In genomic region chr5:75824323-75824722, GRCh38 we compare ENCODE assay signal across 20 cellular contexts.
"Had no signal": no experiment of that assay in that cellular context is flagged by ENCODE, and none has a peak within 500 bp of the region (broad histone marks: within the 10 kb centered on the region; RNA-seq: fewer than 3 reads in every experiment).

No MANE protein-coding gene starts in this region.

- H3K27me3 ChIP-seq: testis, upper lobe of left lung had no signal

- H3K4me1 ChIP-seq: left ventricle myocardium inferior, testis, upper lobe of left lung had no signal

- H3K4me1 Mint-ChIP-seq: nephron progenitor cell had no signal

- H3K9me3 ChIP-seq: testis, upper lobe of left lung had no signal

- H3K4me3 Mint-ChIP-seq: activated naive CD8-positive, alpha-beta T cell; activated T-cell treated with anti-CD3 and anti-CD28 coated beads, Interleukin-2, amount 50 U/mL, for 72 hours; nephron progenitor cell had no signal

- H3K9me3 Mint-ChIP-seq: nephron progenitor cell had no signal

- H3K27ac ChIP-seq: left ventricle myocardium inferior, testis, upper lobe of left lung had no signal

- H3K4me3 ChIP-seq: left ventricle myocardium inferior, smooth muscle cell, testis, upper lobe of left lung had no signal

- H3K27ac Mint-ChIP-seq: activated naive CD8-positive, alpha-beta T cell; activated T-cell treated with anti-CD3 and anti-CD28 coated beads, Interleukin-2, amount 50 U/mL, for 72 hours; nephron progenitor cell had no signal

- H3K36me3 Mint-ChIP-seq: activated naive CD8-positive, alpha-beta T cell had no signal

- ATAC-seq: activated CD4-positive, CD25-positive, alpha-beta regulatory T cell treated with anti-CD3 and anti-CD28 coated beads, Interleukin-2, amount 50 U/mL, for 24 hours; activated T-cell treated with anti-CD3 and anti-CD28 coated beads, Interleukin-2, amount 50 U/mL, for 72 hours; sciatic nerve had no signal

- H3K4me2 ChIP-seq: smooth muscle cell had no signal

- FAIRE-seq: frontal cortex, kidney had no signal

- DNase-seq: activated CD4-positive, alpha-beta T cell treated with anti-CD3 and anti-CD28 coated beads, Interleukin-2, amount 50 U/mL, for 1 hour; activated CD8-positive, alpha-beta memory T cell treated with anti-CD3 and anti-CD28 coated beads, Interleukin-2, amount 50 U/mL, for 48 hours; activated gamma-delta T cell; activated T-cell treated with anti-CD3 and anti-CD28 coated beads, Interleukin-2, amount 50 U/mL, for 72 hours; cerebellar nuclear complex; cortex of kidney; head of caudate nucleus; kidney; left ventricle myocardium inferior; mammary epithelial cell; nephron progenitor cell; nucleus accumbens; stimulated activated CD4-positive, alpha-beta T cell treated with anti-CD3 and anti-CD28 coated beads, Interleukin-4, amount 100 ng/mL, for 1 hour; testis; upper lobe of left lung had no signal

- H3K36me3 ChIP-seq: left ventricle myocardium inferior, upper lobe of left lung had no signal

- H3K27me3 Mint-ChIP-seq: activated naive CD8-positive, alpha-beta T cell had no signal
